1 cellular context compared by ENCODE assay signal in the genomic region with DNA sequence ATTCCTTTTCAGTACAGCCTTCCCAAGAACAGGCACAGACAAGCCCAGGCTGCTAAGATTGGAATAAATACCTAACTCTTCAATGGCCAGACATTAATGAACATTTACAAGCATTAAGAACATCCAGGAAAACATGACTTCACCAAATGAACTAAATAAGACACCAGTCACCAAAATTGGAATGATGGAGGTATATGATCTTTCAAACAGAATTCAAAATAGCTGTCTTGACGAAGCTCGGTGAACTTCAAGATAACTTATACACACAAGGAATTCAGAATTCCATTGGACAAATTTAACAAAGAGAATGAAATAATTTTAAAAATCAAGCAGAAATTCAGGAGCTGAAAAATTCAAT.
TF ChIP-seq lines count a peak whose summit lies in the region.

No MANE protein-coding gene starts in this region.

TF ChIP-seq in WTC11, 78 proteins besides CTCF, POLR2A, EP300 and RAD21:
- TF ChIP-seq, protein P1, sequence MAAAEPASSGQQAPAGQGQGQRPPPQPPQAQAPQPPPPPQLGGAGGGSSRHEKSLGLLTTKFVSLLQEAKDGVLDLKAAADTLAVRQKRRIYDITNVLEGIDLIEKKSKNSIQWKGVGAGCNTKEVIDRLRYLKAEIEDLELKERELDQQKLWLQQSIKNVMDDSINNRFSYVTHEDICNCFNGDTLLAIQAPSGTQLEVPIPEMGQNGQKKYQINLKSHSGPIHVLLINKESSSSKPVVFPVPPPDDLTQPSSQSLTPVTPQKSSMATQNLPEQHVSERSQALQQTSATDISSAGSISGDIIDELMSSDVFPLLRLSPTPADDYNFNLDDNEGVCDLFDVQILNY (CRISPR knock-in tag; IDR thresholded peaks at IDR 0.05), result no peak
- TF ChIP-seq, protein P2, sequence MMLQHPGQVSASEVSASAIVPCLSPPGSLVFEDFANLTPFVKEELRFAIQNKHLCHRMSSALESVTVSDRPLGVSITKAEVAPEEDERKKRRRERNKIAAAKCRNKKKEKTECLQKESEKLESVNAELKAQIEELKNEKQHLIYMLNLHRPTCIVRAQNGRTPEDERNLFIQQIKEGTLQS (CRISPR knock-in tag; conservative IDR thresholded peaks at IDR 0.05), result no peak
- TF ChIP-seq NR1H2 (CRISPR knock-in tag; IDR thresholded peaks at IDR 0.05), result no peak
- TF ChIP-seq SMAD4 (CRISPR knock-in tag; IDR thresholded peaks at IDR 0.05), result no peak
- no peak for TF ChIP-seq IRF2 (CRISPR knock-in tag; IDR thresholded peaks at IDR 0.05; ENCODE audit: borderline replicate concordance, low read depth)
- TF ChIP-seq ETV6 (CRISPR knock-in tag; IDR thresholded peaks at IDR 0.05), result no peak
- no peak for TF ChIP-seq ZNF263 (CRISPR knock-in tag; IDR thresholded peaks at IDR 0.05; ENCODE audit: low read depth)
- no peak for TF ChIP-seq GTF2I (CRISPR knock-in tag; conservative IDR thresholded peaks at IDR 0.05)
- TF ChIP-seq, protein P3, sequence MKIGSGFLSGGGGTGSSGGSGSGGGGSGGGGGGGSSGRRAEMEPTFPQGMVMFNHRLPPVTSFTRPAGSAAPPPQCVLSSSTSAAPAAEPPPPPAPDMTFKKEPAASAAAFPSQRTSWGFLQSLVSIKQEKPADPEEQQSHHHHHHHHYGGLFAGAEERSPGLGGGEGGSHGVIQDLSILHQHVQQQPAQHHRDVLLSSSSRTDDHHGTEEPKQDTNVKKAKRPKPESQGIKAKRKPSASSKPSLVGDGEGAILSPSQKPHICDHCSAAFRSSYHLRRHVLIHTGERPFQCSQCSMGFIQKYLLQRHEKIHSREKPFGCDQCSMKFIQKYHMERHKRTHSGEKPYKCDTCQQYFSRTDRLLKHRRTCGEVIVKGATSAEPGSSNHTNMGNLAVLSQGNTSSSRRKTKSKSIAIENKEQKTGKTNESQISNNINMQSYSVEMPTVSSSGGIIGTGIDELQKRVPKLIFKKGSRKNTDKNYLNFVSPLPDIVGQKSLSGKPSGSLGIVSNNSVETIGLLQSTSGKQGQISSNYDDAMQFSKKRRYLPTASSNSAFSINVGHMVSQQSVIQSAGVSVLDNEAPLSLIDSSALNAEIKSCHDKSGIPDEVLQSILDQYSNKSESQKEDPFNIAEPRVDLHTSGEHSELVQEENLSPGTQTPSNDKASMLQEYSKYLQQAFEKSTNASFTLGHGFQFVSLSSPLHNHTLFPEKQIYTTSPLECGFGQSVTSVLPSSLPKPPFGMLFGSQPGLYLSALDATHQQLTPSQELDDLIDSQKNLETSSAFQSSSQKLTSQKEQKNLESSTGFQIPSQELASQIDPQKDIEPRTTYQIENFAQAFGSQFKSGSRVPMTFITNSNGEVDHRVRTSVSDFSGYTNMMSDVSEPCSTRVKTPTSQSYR (CRISPR knock-in tag; IDR thresholded peaks at IDR 0.05), result no peak
